In the genomic region with DNA sequence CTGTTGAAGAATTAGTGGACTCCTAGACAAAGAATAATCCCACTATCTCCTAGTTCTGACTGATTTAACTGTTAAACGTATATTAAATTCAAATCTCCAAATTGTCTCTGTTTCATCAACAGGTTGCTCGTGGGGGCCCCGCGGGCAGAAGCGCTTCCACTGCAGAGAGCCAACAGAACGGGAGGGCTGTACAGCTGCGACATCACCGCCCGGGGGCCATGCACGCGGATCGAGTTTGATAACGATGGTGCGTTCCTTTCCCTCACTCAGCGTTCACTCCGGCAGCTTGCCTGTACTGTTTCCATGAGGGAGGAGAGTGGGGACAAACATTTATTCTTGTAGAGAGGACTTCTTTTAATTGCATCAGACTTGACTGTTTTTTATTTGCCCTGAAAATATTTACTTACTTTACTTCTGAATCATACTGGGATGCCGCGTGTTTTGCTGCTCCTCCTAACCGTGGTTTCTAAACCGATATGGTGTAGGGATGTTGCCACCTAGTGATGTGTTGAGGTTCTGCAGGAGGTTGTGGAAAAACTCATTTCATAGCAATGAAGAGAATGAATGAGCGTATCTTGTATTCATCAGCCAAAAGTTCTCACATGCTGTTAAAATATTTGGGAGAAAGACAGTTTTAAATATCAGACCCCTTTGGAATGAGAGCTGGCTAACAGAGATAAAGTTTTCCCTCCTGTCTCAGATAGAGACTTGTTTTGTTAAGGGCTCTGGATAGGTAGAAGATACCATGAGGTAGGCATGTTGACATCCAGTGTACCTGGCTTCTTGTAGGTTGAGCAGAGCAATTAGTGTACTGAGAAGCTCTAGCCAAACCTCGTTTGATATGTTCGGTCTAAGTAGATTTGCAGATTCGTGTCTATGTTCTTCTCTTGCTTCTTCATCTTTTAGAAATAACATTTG, we compare ENCODE assay signal across 8 cellular contexts. TPM values are rescaled to one million over a fixed set of nuclear protein-coding genes. Genes with fewer than 3 reads are reported as not detected.
A peak's percentile ranks its signal among the peaks of the same experiment; 100 is the strongest.
DNase-seq lines count a peak whose midpoint lies in the region; ATAC-seq, FAIRE-seq and TF ChIP-seq lines count a peak whose summit lies in the region.

No MANE protein-coding gene starts in this region.

- H2AK5ac ChIP-seq in mesendoderm (ENCODE audit: low read length) = no peak overlapping the region

- H3K27ac ChIP-seq in mesendoderm (ENCODE audit: low read depth, low read length) = no peak overlapping the region

- no peak overlapping the region for H3K9ac ChIP-seq in mesendoderm (ENCODE audit: low read length)

- H3K4me2 ChIP-seq in mesendoderm (ENCODE audit: low read length) = no peak overlapping the region

- WGBS in mesendoderm (ENCODE audit: extremely low coverage, insufficient coverage, low lambda C conversion rate) = no CpG with 5 or more reads among the region's 24 CpGs

- H2BK15ac ChIP-seq in mesendoderm (replicated peaks; ENCODE audit: low read depth) = no peak overlapping the region

- no peak overlapping the region for H2BK120ac ChIP-seq in mesendoderm (ENCODE audit: low read depth, low read length)

- H3K79me2 ChIP-seq in mesendoderm (ENCODE audit: control insufficient read depth, insufficient read depth, low read length) = no peaks in the 10 kb centered on the region

- no peaks in the 10 kb centered on the region for H3K79me1 ChIP-seq in mesendoderm (ENCODE audit: low read length)

- H3K36me3 ChIP-seq in mesendoderm (ENCODE audit: control insufficient read depth, insufficient read depth, low read length) = no peaks in the 10 kb centered on the region

- peak; percentile 64 for FAIRE-seq in D721Med (lab: Jason Lieb, UNC)

- H4K5ac ChIP-seq in mesendoderm (ENCODE audit: low read length) = no peak overlapping the region

- no peak overlapping the region for H3K18ac ChIP-seq in mesendoderm (ENCODE audit: low read length)

- no peaks in the 10 kb centered on the region for H3K27me3 ChIP-seq in mesendoderm (ENCODE audit: insufficient read depth, low read length, poor library complexity)

- no peak overlapping the region for H3K4ac ChIP-seq in mesendoderm (ENCODE audit: low read depth, low read length)

- no peak overlapping the region for H3K56ac ChIP-seq in mesendoderm (ENCODE audit: low read length)

- no peak overlapping the region for H3K4me3 ChIP-seq in mesendoderm (ENCODE audit: low read length)

- DNase-seq in D721Med (ENCODE audit: insufficient read length, low spot score) (no peak), NCI-H82 treated with DMSO at 0.1 percent for 48 hours (lab: John Stamatoyannopoulos, UW; ENCODE audit: unreplicated experiment) (peak; percentile 35), mesendoderm (peak; percentile 75)
- DNase-seq in activated CD4-positive, alpha-beta T cell treated with anti-CD3 and anti-CD28 coated beads, Interleukin-2, amount 50 U/mL, for 48 hours = peak; percentile 73 to 78
- peak; percentile 67 for DNase-seq in effector CD4-positive, alpha-beta T cell
- peak; percentile 32 to 43 for DNase-seq in stimulated activated CD8-positive, alpha-beta memory T cell treated with anti-CD3 and anti-CD28 coated beads, Interleukin-15, amount 100 ng/mL, for 48 hours (ENCODE audit: low read depth in 2 of 2)

- no peak overlapping the region for H2BK5ac ChIP-seq in mesendoderm (ENCODE audit: low read length)

- H4K8ac ChIP-seq in mesendoderm (ENCODE audit: low read depth, low read length) = no peak overlapping the region

- ATAC-seq in HG03354 (IDR thresholded peaks at IDR 0.05; ENCODE audit: poor library complexity, severe bottlenecking, unreplicated experiment) = peak; percentile 65
- no peak for ATAC-seq in GM18519 (IDR thresholded peaks at IDR 0.05; ENCODE audit: low FRiP score, unreplicated experiment)

- no peaks in the 10 kb centered on the region for H3K4me1 ChIP-seq in mesendoderm (ENCODE audit: control insufficient read depth, low read depth, low read length)

- H3K23ac ChIP-seq in mesendoderm (ENCODE audit: low read length) = no peak overlapping the region

- TF ChIP-seq CTCF in D721Med (IDR thresholded peaks at IDR 0.05; ENCODE audit: insufficient read depth, missing control alignments) = peak; percentile 90

RNA-seq across cellular contexts. Expression of a gene that starts 38.3 kb away (rescaled TPM):
- 25.4 TPM for polyA plus RNA-seq in mesendoderm (2013, experiment 1 of 2)
- 26.4 TPM for polyA plus RNA-seq in mesendoderm (2013, experiment 2 of 2)
